ENCODE assay signal across 8 cellular contexts in genomic region chr7:123747620-123748141, GRCh38. TPM values are rescaled to one million over a fixed set of nuclear protein-coding genes. Genes with fewer than 3 reads are reported as not detected.
DNase-seq lines count a peak whose midpoint lies in the region; ATAC-seq, FAIRE-seq and TF ChIP-seq lines count a peak whose summit lies in the region.

No MANE protein-coding gene starts in this region.

- no peak for TF ChIP-seq CTCF in WERI-Rb-1 (IDR thresholded peaks at IDR 0.05; ENCODE audit: low read depth, low read length)
- no peak for TF ChIP-seq CTCF in HepG2 (CRISPR knock-in tag; IDR thresholded peaks at IDR 0.05)

- peak overlapping the region; percentile 99 for H3K4me3 ChIP-seq in WERI-Rb-1 (ENCODE audit: low read depth, low read length)
- peak overlapping the region; percentile 87 to 90 for H3K4me3 ChIP-seq in duodenal mucosa (ENCODE audit: low read depth in 1 of 2, low read length in 2 of 2)
- H3K4me3 ChIP-seq in HepG2 (replicated peaks in 1 of 3; ENCODE audit: insufficient read depth in 1 of 3, low read depth in 2 of 3, low read length in 3 of 3) = peak overlapping the region; percentile 94 to 99 (median 97)

- CTCF ChIA-PET in HepG2 (lab: Yijun Ruan, JAX; ENCODE audit: low intra/inter-chr PET ratio, low total read pairs) = no interaction called here

- peak overlapping the region; percentile 95 for H3K27ac ChIP-seq in WERI-Rb-1
- H3K27ac ChIP-seq in duodenal mucosa (ENCODE audit: low read depth, low read length) = peak overlapping the region; percentile 98
- peak overlapping the region; percentile 97 for H3K27ac ChIP-seq in HepG2 (ENCODE audit: extremely low read length, insufficient read depth, low read length)

- no peak for TF ChIP-seq RAD21 in HepG2 (CRISPR knock-in tag; IDR thresholded peaks at IDR 0.05)

- peak overlapping the region; percentile 76 to 92 for H3K9ac ChIP-seq in duodenal mucosa (ENCODE audit: low read depth in 1 of 2, low read length in 2 of 2)
- peak overlapping the region; percentile 98 for H3K9ac ChIP-seq in HepG2 (ENCODE audit: insufficient read depth, low read depth, low read length)

- intact Hi-C loops in HepG2 (cut with micrococcal nuclease; ENCODE audit: unreplicated experiment) = loop anchor here (1.0 to 10.0 kb wide), 4 partner anchors 9 to 193 kb away; partner anchors contain the start of gene NDUFA5

- TF ChIP-seq EP300 in HepG2 (IDR thresholded peaks at IDR 0.05; ENCODE audit: low read depth in 2 of 2, low read length in 2 of 2) (no peak), HepG2 (CRISPR knock-in tag; IDR thresholded peaks at IDR 0.05; ENCODE audit: borderline replicate concordance) (no peak)

- H3K36me3 ChIP-seq in WERI-Rb-1 (peaks cover 2% of the 10 kb centered on the region; the same call in 1 of the 2 replicates), duodenal mucosa (ENCODE audit: control insufficient read depth in 1 of 2, insufficient read depth in 2 of 2, low read length in 2 of 2) (no peaks in the 10 kb centered on the region), HepG2 (replicated peaks in 1 of 2; ENCODE audit: control insufficient read depth in 1 of 2, insufficient read depth in 2 of 2, low read length in 2 of 2) (no peaks in the 10 kb centered on the region)

- BruUV-seq in HepG2 (replicated peaks; lab: Mats Ljungman, UMichigan) = no TSS peak

- H3K9me3 ChIP-seq in WERI-Rb-1 (ENCODE audit: severe bottlenecking) (no peaks in the 10 kb centered on the region), duodenal mucosa (ENCODE audit: control insufficient read depth in 1 of 2, low read length in 2 of 2) (no peaks in the 10 kb centered on the region), HepG2 (ENCODE audit: low read length) (no peaks in the 10 kb centered on the region)

- no peak overlapping the region for H2AFZ ChIP-seq in HepG2 (ENCODE audit: low read length)

- H3K4me1 ChIP-seq in duodenal mucosa (ENCODE audit: control insufficient read depth in 1 of 2, insufficient read depth in 2 of 2, low read length in 2 of 2) = peaks cover 34 to 44% of the 10 kb centered on the region in 2 donors
- peaks cover 53% of the 10 kb centered on the region for H3K4me1 ChIP-seq in HepG2 (ENCODE audit: insufficient read depth, low read length)

- peak; percentile 49 to 67; a peak in 3 of 4 replicates for TF ChIP-seq POLR2A in HepG2 (IDR thresholded peaks at IDR 0.05; ENCODE audit: insufficient read depth in 1 of 2, low read depth in 2 of 2, low read length in 2 of 2)

- H3K79me2 ChIP-seq in HepG2 (ENCODE audit: insufficient read depth, low read length) = peaks cover 64% of the 10 kb centered on the region

- peak; percentile 64 for DNase-seq in activated effector memory CD4-positive, alpha-beta T cell treated with anti-CD3 and anti-CD28 coated beads, Interleukin-2, amount 50 U/mL, for 16 hours
- DNase-seq in activated effector memory CD4-positive, alpha-beta T cell treated with Interleukin-2 at 50 U/mL for 16 hours = no peak
- DNase-seq in NCI-H2029 (lab: John Stamatoyannopoulos, UW) (peak; percentile 36), WERI-Rb-1 (peak; percentile 62), HepG2 (ENCODE audit: low spot score) (peak; percentile 87)
- peak; percentile 24 for DNase-seq in stimulated activated CD4-positive, alpha-beta T cell treated with anti-CD3 and anti-CD28 coated beads, Interleukin-4, amount 100 ng/mL, for 24 hours

- H3K27me3 ChIP-seq in WERI-Rb-1 (ENCODE audit: insufficient read depth, low read depth, severe bottlenecking) (no peaks in the 10 kb centered on the region), duodenal mucosa (ENCODE audit: control insufficient read depth in 1 of 2, insufficient read depth in 2 of 2, low read length in 2 of 2) (no peaks in the 10 kb centered on the region), HepG2 (ENCODE audit: control insufficient read depth in 1 of 2, insufficient read depth in 2 of 2, low read length in 2 of 2) (no peaks in the 10 kb centered on the region; a peak in 1 of 5 replicates)

- H3K4me2 ChIP-seq in HepG2 (ENCODE audit: low read depth, low read length) = peak overlapping the region; percentile 88

- POLR2A ChIA-PET in HepG2 (lab: Yijun Ruan, JAX) = interaction anchor here (2.0 to 5.7 kb wide), 7 partner anchors 10 to 32 kb away, joined by 4 to 46 read pairs (median 11); no protein-coding TSS in a partner anchor

- H4K20me1 ChIP-seq in HepG2 (ENCODE audit: insufficient read depth, low read length) = peaks cover 34% of the 10 kb centered on the region

- 0% methylated on average over 12 of the region's 12 CpGs for WGBS in HepG2 (ENCODE audit: low lambda C conversion rate)

- ATAC-seq in HepG2 (peak; percentile 87), GM18909 (IDR thresholded peaks at IDR 0.05; ENCODE audit: poor library complexity, unreplicated experiment) (no peak)

- peak; percentile 92 for FAIRE-seq in HepG2 (lab: Jason Lieb, UNC)

- in situ Hi-C loops in HepG2 (cut with HindIII; ENCODE audit: extremely low pct_ligation_motif_present, low pct_unique_long_range_greater_than_20kb) = no loop called here

TF ChIP-seq in HepG2, 621 proteins besides CTCF, POLR2A, EP300 and RAD21 (continues in another document):
- TF ChIP-seq NPAS2 (CRISPR knock-in tag; IDR thresholded peaks at IDR 0.05; ENCODE audit: borderline replicate concordance) = no peak
- TF ChIP-seq ZNF660 (CRISPR knock-in tag; IDR thresholded peaks at IDR 0.05; ENCODE audit: borderline replicate concordance, low read depth) = no peak
- peak; percentile 43 for TF ChIP-seq YY1 (IDR thresholded peaks at IDR 0.05; ENCODE audit: insufficient read depth, insufficient replicate concordance, low read depth, low read length)
- TF ChIP-seq RARA (CRISPR knock-in tag; IDR thresholded peaks at IDR 0.05) = peak; percentile 55
- 0 out of 2 replicates have a peak, but pooled peaks have one; percentile 47 for TF ChIP-seq IRX3 (CRISPR knock-in tag; IDR thresholded peaks at IDR 0.05; ENCODE audit: borderline replicate concordance, low read depth)
- no peak for TF ChIP-seq JUND (CRISPR knock-in tag; IDR thresholded peaks at IDR 0.05)
- peak; percentile 25; the same call in 1 of the 2 replicates for TF ChIP-seq FOSL2 (CRISPR knock-in tag; IDR thresholded peaks at IDR 0.05)
- no peak for TF ChIP-seq HNRNPUL1 (IDR thresholded peaks at IDR 0.05; ENCODE audit: low read depth, low read length)
- TF ChIP-seq ZBTB49 (CRISPR knock-in tag; IDR thresholded peaks at IDR 0.05; ENCODE audit: borderline replicate concordance) = no peak; the same call in 1 of the 2 replicates

RNA-seq across cellular contexts. Expression of gene WASL, which starts 1.1 kb away (rescaled TPM):
- total RNA-seq in HepG2 (2016; rRNA removed; fragmentation: Illumina TruSeq; extraction: Trizol) = 12.8 and 18.7 TPM in 2 replicates
- total RNA-seq in HepG2 (2016; cell fraction: cytosol; rRNA removed; fragmentation: Illumina TruSeq; extraction: Trizol; ENCODE audit: low read depth) = 3.0 and 3.2 TPM in 2 replicates
- total RNA-seq in HepG2 (2016; cell fraction: insoluble cytoplasmic fraction; rRNA removed; fragmentation: Illumina TruSeq; extraction: Trizol) = 13.0 and 16.0 TPM in 2 replicates
- 15.3 and 16.6 TPM in 2 replicates for total RNA-seq in HepG2 (2016; cell fraction: membrane; rRNA removed; fragmentation: Illumina TruSeq; extraction: Trizol)
- total RNA-seq in HepG2 (2016; cell fraction: nucleus; rRNA removed; fragmentation: Illumina TruSeq; extraction: Trizol) = 19.0 and 19.2 TPM in 2 replicates
- polyA plus RNA-seq in HepG2 (2011; rRNA removed) = 7.4 and 7.9 TPM in 2 replicates
- polyA plus RNA-seq in HepG2 (2011; cell fraction: cytosol; rRNA removed) = 3.5 and 5.6 TPM in 2 replicates
- polyA plus RNA-seq in HepG2 (2011; cell fraction: nucleus; rRNA removed) = 5.9 and 6.1 TPM in 2 replicates
- 16.9 and 18.9 TPM in 2 replicates for polyA plus RNA-seq in HepG2 (2012)
- polyA plus RNA-seq in HepG2 (2016; cell fraction: cytosol; fragmentation: Illumina TruSeq; extraction: Trizol; ENCODE audit: low read depth) = 1.6 and 2.1 TPM in 2 replicates
- polyA plus RNA-seq in HepG2 (2016; cell fraction: insoluble cytoplasmic fraction; fragmentation: Illumina TruSeq; extraction: Trizol; ENCODE audit: low read depth) = 22.0 and 25.2 TPM in 2 replicates
- 10.0 and 10.9 TPM in 2 replicates for polyA plus RNA-seq in HepG2 (2016; cell fraction: membrane; fragmentation: Illumina TruSeq; extraction: Trizol; ENCODE audit: low read depth)
- polyA plus RNA-seq in HepG2 (2016; cell fraction: nucleus; fragmentation: Illumina TruSeq; extraction: Trizol; ENCODE audit: insufficient read depth, low read depth) = 14.1 and 14.5 TPM in 2 replicates
- polyA minus RNA-seq in HepG2 (2011; rRNA and poly(A)+ RNA removed; ENCODE audit: low replicate concordance) = 5.6 and 8.7 TPM in 2 replicates
- polyA minus RNA-seq in HepG2 (2011; cell fraction: cytosol; rRNA and poly(A)+ RNA removed) = 6.8 and 9.4 TPM in 2 replicates
- 30.8 and 37.2 TPM in 2 replicates for polyA minus RNA-seq in HepG2 (2011; cell fraction: nucleus; rRNA and poly(A)+ RNA removed)
